In genomic region chr5:14872070-14872989, GRCh38 we compare ENCODE assay signal across 1 cellular context.
TF ChIP-seq lines count a peak whose summit lies in the region.

No MANE protein-coding gene starts in this region.

TF ChIP-seq in GM23338, 12 proteins besides CTCF, POLR2A, EP300 and RAD21 (continued from another document):
- TF ChIP-seq, protein P1, sequence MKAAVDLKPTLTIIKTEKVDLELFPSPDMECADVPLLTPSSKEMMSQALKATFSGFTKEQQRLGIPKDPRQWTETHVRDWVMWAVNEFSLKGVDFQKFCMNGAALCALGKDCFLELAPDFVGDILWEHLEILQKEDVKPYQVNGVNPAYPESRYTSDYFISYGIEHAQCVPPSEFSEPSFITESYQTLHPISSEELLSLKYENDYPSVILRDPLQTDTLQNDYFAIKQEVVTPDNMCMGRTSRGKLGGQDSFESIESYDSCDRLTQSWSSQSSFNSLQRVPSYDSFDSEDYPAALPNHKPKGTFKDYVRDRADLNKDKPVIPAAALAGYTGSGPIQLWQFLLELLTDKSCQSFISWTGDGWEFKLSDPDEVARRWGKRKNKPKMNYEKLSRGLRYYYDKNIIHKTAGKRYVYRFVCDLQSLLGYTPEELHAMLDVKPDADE (IDR thresholded peaks at IDR 0.05) = no peak
